In genomic region chr22:41501209-41501608, GRCh38 we compare ENCODE assay signal across 1 cellular context.
TF ChIP-seq lines count a peak whose summit lies in the region.

No MANE protein-coding gene starts in this region.

TF ChIP-seq in endothelial cell of umbilical vein, 7 proteins besides CTCF, POLR2A, EP300 and RAD21:
- no peak for TF ChIP-seq JUN (IDR thresholded peaks at IDR 0.05; ENCODE audit: borderline replicate concordance, insufficient read depth, insufficient read length, low read depth)
- TF ChIP-seq POLR2AphosphoS5 (IDR thresholded peaks at IDR 0.05; ENCODE audit: insufficient read depth, low read depth, low read length): no peak
- no peak for TF ChIP-seq EZH2 (IDR thresholded peaks at IDR 0.05; ENCODE audit: borderline replicate concordance, low read depth, low read length, severe bottlenecking)
